ENCODE assay signal across 1 cellular context in the genomic region with DNA sequence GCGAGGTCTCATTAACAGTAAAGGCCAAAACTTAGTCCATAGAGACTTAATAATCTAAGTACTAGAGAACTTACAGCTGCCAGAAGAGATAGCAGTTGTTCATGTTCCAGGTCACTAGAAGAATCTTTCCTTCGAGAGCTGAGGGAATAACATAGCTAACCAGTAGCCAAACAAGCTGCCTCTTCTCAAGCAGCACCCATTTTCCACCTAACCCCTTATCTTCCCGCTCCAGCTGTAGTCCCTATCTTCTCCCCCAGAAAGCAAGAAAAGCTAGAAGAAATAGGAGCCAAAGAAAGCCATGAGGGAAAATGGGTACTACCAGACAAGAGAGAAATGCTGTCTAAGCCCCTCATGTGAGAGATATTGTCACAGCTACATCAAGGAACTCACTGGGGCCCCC.
TF ChIP-seq lines count a peak whose summit lies in the region.

No MANE protein-coding gene starts in this region.

TF ChIP-seq in K562, 482 proteins besides CTCF, POLR2A, EP300 and RAD21 (continued from another document):
- TF ChIP-seq, protein P1, sequence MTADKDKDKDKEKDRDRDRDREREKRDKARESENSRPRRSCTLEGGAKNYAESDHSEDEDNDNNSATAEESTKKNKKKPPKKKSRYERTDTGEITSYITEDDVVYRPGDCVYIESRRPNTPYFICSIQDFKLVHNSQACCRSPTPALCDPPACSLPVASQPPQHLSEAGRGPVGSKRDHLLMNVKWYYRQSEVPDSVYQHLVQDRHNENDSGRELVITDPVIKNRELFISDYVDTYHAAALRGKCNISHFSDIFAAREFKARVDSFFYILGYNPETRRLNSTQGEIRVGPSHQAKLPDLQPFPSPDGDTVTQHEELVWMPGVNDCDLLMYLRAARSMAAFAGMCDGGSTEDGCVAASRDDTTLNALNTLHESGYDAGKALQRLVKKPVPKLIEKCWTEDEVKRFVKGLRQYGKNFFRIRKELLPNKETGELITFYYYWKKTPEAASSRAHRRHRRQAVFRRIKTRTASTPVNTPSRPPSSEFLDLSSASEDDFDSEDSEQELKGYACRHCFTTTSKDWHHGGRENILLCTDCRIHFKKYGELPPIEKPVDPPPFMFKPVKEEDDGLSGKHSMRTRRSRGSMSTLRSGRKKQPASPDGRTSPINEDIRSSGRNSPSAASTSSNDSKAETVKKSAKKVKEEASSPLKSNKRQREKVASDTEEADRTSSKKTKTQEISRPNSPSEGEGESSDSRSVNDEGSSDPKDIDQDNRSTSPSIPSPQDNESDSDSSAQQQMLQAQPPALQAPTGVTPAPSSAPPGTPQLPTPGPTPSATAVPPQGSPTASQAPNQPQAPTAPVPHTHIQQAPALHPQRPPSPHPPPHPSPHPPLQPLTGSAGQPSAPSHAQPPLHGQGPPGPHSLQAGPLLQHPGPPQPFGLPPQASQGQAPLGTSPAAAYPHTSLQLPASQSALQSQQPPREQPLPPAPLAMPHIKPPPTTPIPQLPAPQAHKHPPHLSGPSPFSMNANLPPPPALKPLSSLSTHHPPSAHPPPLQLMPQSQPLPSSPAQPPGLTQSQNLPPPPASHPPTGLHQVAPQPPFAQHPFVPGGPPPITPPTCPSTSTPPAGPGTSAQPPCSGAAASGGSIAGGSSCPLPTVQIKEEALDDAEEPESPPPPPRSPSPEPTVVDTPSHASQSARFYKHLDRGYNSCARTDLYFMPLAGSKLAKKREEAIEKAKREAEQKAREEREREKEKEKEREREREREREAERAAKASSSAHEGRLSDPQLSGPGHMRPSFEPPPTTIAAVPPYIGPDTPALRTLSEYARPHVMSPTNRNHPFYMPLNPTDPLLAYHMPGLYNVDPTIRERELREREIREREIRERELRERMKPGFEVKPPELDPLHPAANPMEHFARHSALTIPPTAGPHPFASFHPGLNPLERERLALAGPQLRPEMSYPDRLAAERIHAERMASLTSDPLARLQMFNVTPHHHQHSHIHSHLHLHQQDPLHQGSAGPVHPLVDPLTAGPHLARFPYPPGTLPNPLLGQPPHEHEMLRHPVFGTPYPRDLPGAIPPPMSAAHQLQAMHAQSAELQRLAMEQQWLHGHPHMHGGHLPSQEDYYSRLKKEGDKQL (CRISPR knock-in tag; IDR thresholded peaks at IDR 0.05; ENCODE audit: borderline replicate concordance) = no peak
- TF ChIP-seq, protein P2, sequence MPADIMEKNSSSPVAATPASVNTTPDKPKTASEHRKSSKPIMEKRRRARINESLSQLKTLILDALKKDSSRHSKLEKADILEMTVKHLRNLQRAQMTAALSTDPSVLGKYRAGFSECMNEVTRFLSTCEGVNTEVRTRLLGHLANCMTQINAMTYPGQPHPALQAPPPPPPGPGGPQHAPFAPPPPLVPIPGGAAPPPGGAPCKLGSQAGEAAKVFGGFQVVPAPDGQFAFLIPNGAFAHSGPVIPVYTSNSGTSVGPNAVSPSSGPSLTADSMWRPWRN (IDR thresholded peaks at IDR 0.05; ENCODE audit: low read depth) = no peak
- TF ChIP-seq, protein P3, sequence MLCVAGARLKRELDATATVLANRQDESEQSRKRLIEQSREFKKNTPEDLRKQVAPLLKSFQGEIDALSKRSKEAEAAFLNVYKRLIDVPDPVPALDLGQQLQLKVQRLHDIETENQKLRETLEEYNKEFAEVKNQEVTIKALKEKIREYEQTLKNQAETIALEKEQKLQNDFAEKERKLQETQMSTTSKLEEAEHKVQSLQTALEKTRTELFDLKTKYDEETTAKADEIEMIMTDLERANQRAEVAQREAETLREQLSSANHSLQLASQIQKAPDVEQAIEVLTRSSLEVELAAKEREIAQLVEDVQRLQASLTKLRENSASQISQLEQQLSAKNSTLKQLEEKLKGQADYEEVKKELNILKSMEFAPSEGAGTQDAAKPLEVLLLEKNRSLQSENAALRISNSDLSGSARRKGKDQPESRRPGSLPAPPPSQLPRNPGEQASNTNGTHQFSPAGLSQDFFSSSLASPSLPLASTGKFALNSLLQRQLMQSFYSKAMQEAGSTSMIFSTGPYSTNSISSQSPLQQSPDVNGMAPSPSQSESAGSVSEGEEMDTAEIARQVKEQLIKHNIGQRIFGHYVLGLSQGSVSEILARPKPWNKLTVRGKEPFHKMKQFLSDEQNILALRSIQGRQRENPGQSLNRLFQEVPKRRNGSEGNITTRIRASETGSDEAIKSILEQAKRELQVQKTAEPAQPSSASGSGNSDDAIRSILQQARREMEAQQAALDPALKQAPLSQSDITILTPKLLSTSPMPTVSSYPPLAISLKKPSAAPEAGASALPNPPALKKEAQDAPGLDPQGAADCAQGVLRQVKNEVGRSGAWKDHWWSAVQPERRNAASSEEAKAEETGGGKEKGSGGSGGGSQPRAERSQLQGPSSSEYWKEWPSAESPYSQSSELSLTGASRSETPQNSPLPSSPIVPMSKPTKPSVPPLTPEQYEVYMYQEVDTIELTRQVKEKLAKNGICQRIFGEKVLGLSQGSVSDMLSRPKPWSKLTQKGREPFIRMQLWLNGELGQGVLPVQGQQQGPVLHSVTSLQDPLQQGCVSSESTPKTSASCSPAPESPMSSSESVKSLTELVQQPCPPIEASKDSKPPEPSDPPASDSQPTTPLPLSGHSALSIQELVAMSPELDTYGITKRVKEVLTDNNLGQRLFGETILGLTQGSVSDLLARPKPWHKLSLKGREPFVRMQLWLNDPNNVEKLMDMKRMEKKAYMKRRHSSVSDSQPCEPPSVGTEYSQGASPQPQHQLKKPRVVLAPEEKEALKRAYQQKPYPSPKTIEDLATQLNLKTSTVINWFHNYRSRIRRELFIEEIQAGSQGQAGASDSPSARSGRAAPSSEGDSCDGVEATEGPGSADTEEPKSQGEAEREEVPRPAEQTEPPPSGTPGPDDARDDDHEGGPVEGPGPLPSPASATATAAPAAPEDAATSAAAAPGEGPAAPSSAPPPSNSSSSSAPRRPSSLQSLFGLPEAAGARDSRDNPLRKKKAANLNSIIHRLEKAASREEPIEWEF (CRISPR knock-in tag; IDR thresholded peaks at IDR 0.05) = no peak
- TF ChIP-seq, protein P4, sequence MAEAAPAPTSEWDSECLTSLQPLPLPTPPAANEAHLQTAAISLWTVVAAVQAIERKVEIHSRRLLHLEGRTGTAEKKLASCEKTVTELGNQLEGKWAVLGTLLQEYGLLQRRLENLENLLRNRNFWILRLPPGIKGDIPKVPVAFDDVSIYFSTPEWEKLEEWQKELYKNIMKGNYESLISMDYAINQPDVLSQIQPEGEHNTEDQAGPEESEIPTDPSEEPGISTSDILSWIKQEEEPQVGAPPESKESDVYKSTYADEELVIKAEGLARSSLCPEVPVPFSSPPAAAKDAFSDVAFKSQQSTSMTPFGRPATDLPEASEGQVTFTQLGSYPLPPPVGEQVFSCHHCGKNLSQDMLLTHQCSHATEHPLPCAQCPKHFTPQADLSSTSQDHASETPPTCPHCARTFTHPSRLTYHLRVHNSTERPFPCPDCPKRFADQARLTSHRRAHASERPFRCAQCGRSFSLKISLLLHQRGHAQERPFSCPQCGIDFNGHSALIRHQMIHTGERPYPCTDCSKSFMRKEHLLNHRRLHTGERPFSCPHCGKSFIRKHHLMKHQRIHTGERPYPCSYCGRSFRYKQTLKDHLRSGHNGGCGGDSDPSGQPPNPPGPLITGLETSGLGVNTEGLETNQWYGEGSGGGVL (CRISPR knock-in tag; IDR thresholded peaks at IDR 0.05) = no peak
- TF ChIP-seq CHCHD3 (CRISPR knock-in tag; IDR thresholded peaks at IDR 0.05) (no peak), GABPB1 (CRISPR knock-in tag; IDR thresholded peaks at IDR 0.05) (no peak), LCOR (CRISPR knock-in tag; IDR thresholded peaks at IDR 0.05) (no peak), HDAC2 (IDR thresholded peaks at IDR 0.05) (0 out of 2 replicates have a peak, but pooled peaks have one; percentile 27), RBM39 (optimal IDR thresholded peaks at IDR 0.05; ENCODE audit: low read depth, low read length) (no peak), XRCC5 (IDR thresholded peaks at IDR 0.05; ENCODE audit: low read depth, low read length) (no peak), DPF2 (IDR thresholded peaks at IDR 0.05) (peak; percentile 82), NFRKB (IDR thresholded peaks at IDR 0.05; ENCODE audit: low read depth) (no peak), GABPA (tag; conservative IDR thresholded peaks at IDR 0.05; ENCODE audit: low read depth) (no peak)
